Comparison of ENCODE assay signal across 8 cellular contexts in genomic region chr15:48877630-48878595, GRCh38. TPM values are rescaled to one million over a fixed set of nuclear protein-coding genes. Genes with fewer than 3 reads are reported as not detected.
DNase-seq lines count a peak whose midpoint lies in the region; ATAC-seq, FAIRE-seq and TF ChIP-seq lines count a peak whose summit lies in the region.

EID1 (plus strand) TSS chr15:48878134; CDS start chr15:48878177, 43 bp downstream.

- H2BK20ac ChIP-seq in H1 (ENCODE audit: low read length) = no peak within 1 kb of the TSS

- H3K4me2 ChIP-seq in H1 (ENCODE audit: insufficient read depth in 1 of 2, low read depth in 2 of 2, low read length in 2 of 2) = peak within 1 kb of the TSS; percentile 75 to 90

- peaks cover 0 to 23% of the 10 kb centered on the region in 2 experiments; a peak in 3 of 4 replicates for H3K79me2 ChIP-seq in H1 (ENCODE audit: control insufficient read depth in 1 of 2, insufficient read depth in 2 of 2, low read length in 2 of 2)

- peak within 1 kb of the TSS; percentile 94 for H2AFZ ChIP-seq in H1 (ENCODE audit: low read length)

- no peaks in the 10 kb centered on the region for H3K23me2 ChIP-seq in H1 (ENCODE audit: low read depth, low read length)

- WGBS in H1 (ENCODE audit: extremely low coverage in 1 of 2, insufficient coverage in 1 of 2, insufficient read length in 1 of 2, insufficient replicate concordance in 2 of 2, low coverage in 1 of 2, low lambda C conversion rate in 2 of 2, missing lambda C conversion rate in 1 of 2), 2 experiments = 2% methylated on average over 55 of the region's 58 CpGs; no CpG with 5 or more reads in 1 of the 2 experiments

- H3K18ac ChIP-seq in H1 (ENCODE audit: extremely low read depth, low read length) = peak within 1 kb of the TSS; percentile 98

- TF ChIP-seq CTCF in GM20000 (IDR thresholded peaks at IDR 0.05; ENCODE audit: extremely low read depth, missing control alignments) = no peak
- no peak for TF ChIP-seq CTCF in H1 (IDR thresholded peaks at IDR 0.05; ENCODE audit: control extremely low read depth in 1 of 3, insufficient read depth in 1 of 3, low read depth in 1 of 3, low read length in 3 of 3)

- peak within 1 kb of the TSS; percentile 98 for H3K27ac Mint-ChIP-seq in memory B cell

- H3K9me3 Mint-ChIP-seq in memory B cell = no peaks in the 10 kb centered on the region

- H3K4me3 Mint-ChIP-seq in memory B cell = peak within 1 kb of the TSS; percentile 99

- no peaks in the 10 kb centered on the region for H3K27me3 Mint-ChIP-seq in memory B cell

- no peaks in the 10 kb centered on the region for H3K9me3 ChIP-seq in H1 (ENCODE audit: insufficient read depth in 2 of 2, low read depth in 1 of 2, low read length in 1 of 2)

- CTCF ChIA-PET in H1 (lab: Charles Lee; ENCODE audit: partially characterized antibody) = interaction anchor here (0.6 to 2.6 kb wide), 12 partner anchors 13 to 1339 kb away, joined by 3 to 12 read pairs (median 4); no protein-coding TSS in a partner anchor

- peak within 1 kb of the TSS; percentile 96 for H2BK5ac ChIP-seq in H1 (ENCODE audit: low read depth, low read length)

- peak within 1 kb of the TSS; percentile 85 to 97 (median 90) for H3K9ac ChIP-seq in H1 (replicated peaks in 1 of 4; ENCODE audit: extremely low read depth in 1 of 4, low read depth in 3 of 4, low read length in 3 of 4)

- H3K79me1 ChIP-seq in H1 (ENCODE audit: low read depth, low read length) = no peaks in the 10 kb centered on the region

- no peak within 1 kb of the TSS for H4K91ac ChIP-seq in H1 (replicated peaks; ENCODE audit: insufficient read length, low read length)

- no peak within 1 kb of the TSS for H3K23ac ChIP-seq in H1 (ENCODE audit: insufficient read length)

- peak within 1 kb of the TSS; percentile 53; the same call in 1 of the 2 replicates for H2BK12ac ChIP-seq in H1 (ENCODE audit: low read depth, low read length)

- POLR2A ChIA-PET in H1 (lab: Charles Lee; ENCODE audit: partially characterized antibody) = interaction anchor here (0.8 to 2.0 kb wide), 12 partner anchors 10 to 1267 kb away, joined by 3 to 15 read pairs (median 4); partner anchors contain the start of genes CEP152 and SHC4

- H3K36me3 ChIP-seq in H1 (ENCODE audit: control insufficient read depth in 2 of 4, insufficient read depth in 4 of 4, low read length in 3 of 4) = no peaks in the 10 kb centered on the region; a peak in 1 of 8 replicates

- 0 out of 7 replicates have a peak, but pooled peaks cover 0 to 4% (median 0%) of the 10 kb centered on the region in 4 experiments for H3K4me1 ChIP-seq in H1 (replicated peaks in 1 of 4; ENCODE audit: control insufficient read depth in 3 of 4, insufficient read depth in 4 of 4, low read length in 3 of 4)

- H2BK15ac ChIP-seq in H1 (ENCODE audit: low read length) = no peak within 1 kb of the TSS; the same call in 1 of the 2 replicates

- H2BK120ac ChIP-seq in H1 (replicated peaks; ENCODE audit: low read depth, low read length) = no peak within 1 kb of the TSS

- FAIRE-seq in H1 (lab: Jason Lieb, UNC) = peak; percentile 74

- ATAC-seq in memory B cell (ENCODE audit: low read depth) = peak; percentile 95

- peak; percentile 46 to 91 for TF ChIP-seq POLR2A in H1 (IDR thresholded peaks at IDR 0.05; ENCODE audit: control extremely low read depth in 1 of 2, low read depth in 2 of 2, low read length in 2 of 2)

- peak within 1 kb of the TSS; percentile 98 for H4K5ac ChIP-seq in H1 (ENCODE audit: insufficient read length, low read depth, low read length)

- H3K27me3 ChIP-seq in H1 (replicated peaks in 1 of 4; ENCODE audit: control insufficient read depth in 3 of 4, extremely low read depth in 1 of 4, insufficient read depth in 3 of 4, low read length in 3 of 4) = no peaks in the 10 kb centered on the region

- H4K8ac ChIP-seq in H1 (ENCODE audit: extremely low read depth, insufficient read depth, low read length) = peak within 1 kb of the TSS; percentile 97

- peaks cover 18% of the 10 kb centered on the region for H3K4me1 Mint-ChIP-seq in memory B cell

- TF ChIP-seq EP300 in H1 (IDR thresholded peaks at IDR 0.05; ENCODE audit: borderline replicate concordance in 1 of 2, low read depth in 2 of 2, low read length in 2 of 2) = no peak

- H4K20me1 ChIP-seq in H1 (replicated peaks in 1 of 2; ENCODE audit: control insufficient read depth in 1 of 2, insufficient read depth in 2 of 2, low read length in 2 of 2) = no peaks in the 10 kb centered on the region

- no peak within 1 kb of the TSS for H3K4ac ChIP-seq in H1 (replicated peaks; ENCODE audit: insufficient read length, low read depth, low read length)

- H2AK5ac ChIP-seq in H1 (ENCODE audit: low read depth, low read length) = no peak within 1 kb of the TSS

- peak within 1 kb of the TSS; percentile 95 for H3K14ac ChIP-seq in H1 (ENCODE audit: insufficient read length)

- peaks cover 6% of the 10 kb centered on the region for H3K36me3 Mint-ChIP-seq in memory B cell

- DNase-seq in CMK (ENCODE audit: low read depth) (peak; percentile 88), GM20000 (ENCODE audit: low spot score) (peak; percentile 86), HT-29 (ENCODE audit: low spot score) (peak; percentile 96), NOMO-1 (lab: John Stamatoyannopoulos, UW; ENCODE audit: unreplicated experiment in 2 of 2) (peak; percentile 88 to 93), H1 (ENCODE audit: low read depth in 1 of 2, low spot score in 2 of 2) (peak; percentile 76 to 91), memory B cell (ENCODE audit: low spot score in 2 of 2) (peak; percentile 83 to 87)
- peak; percentile 83 to 84 for DNase-seq in activated CD8-positive, alpha-beta memory T cell treated with anti-CD3 and anti-CD28 coated beads for 4 hours (ENCODE audit: low read depth in 2 of 2)
- DNase-seq in stimulated activated CD8-positive, alpha-beta memory T cell treated with anti-CD3 and anti-CD28 coated beads, Interleukin-12 subunit alpha, Interleukin-12 subunit beta, amount 100 ng/mL, for 4 hours (ENCODE audit: low read depth) = peak; percentile 86

- peak within 1 kb of the TSS; percentile 67 for H3K56ac ChIP-seq in H1 (replicated peaks; ENCODE audit: insufficient read length, low read depth, low read length)

- H3K4me3 ChIP-seq in H1 (ENCODE audit: extremely low read depth in 1 of 4, insufficient read depth in 2 of 4, low read depth in 3 of 4, low read length in 4 of 4) = peak within 1 kb of the TSS; percentile 74 to 93 (median 82)

- peak within 1 kb of the TSS; percentile 90 for H3K27ac ChIP-seq in H1 (ENCODE audit: low read depth, low read length)

- no peak for TF ChIP-seq RAD21 in H1 (IDR thresholded peaks at IDR 0.05 in 1 of 2, conservative IDR thresholded peaks at IDR 0.05 in 1 of 2; ENCODE audit: low read depth in 2 of 2, low read length in 2 of 2)

TF ChIP-seq in H1, 55 proteins besides CTCF, POLR2A, EP300 and RAD21 (continues in another document):
- TF ChIP-seq TAF1 (IDR thresholded peaks at IDR 0.05; ENCODE audit: low read depth, low read length) = peak; percentile 85
- peak; percentile 56; the same call in 1 of the 2 replicates for TF ChIP-seq SRF (IDR thresholded peaks at IDR 0.05; ENCODE audit: low read depth, low read length)
- TF ChIP-seq CHD1 (IDR thresholded peaks at IDR 0.05; ENCODE audit: low read depth, low read length) = no peak
- TF ChIP-seq NANOG (IDR thresholded peaks at IDR 0.05; ENCODE audit: insufficient read depth, low read depth, low read length, poor library complexity, severe bottlenecking) = no peak
- no peak for TF ChIP-seq SAP30 (IDR thresholded peaks at IDR 0.05; ENCODE audit: insufficient read depth, insufficient replicate concordance, low read length)
- TF ChIP-seq, protein P1, sequence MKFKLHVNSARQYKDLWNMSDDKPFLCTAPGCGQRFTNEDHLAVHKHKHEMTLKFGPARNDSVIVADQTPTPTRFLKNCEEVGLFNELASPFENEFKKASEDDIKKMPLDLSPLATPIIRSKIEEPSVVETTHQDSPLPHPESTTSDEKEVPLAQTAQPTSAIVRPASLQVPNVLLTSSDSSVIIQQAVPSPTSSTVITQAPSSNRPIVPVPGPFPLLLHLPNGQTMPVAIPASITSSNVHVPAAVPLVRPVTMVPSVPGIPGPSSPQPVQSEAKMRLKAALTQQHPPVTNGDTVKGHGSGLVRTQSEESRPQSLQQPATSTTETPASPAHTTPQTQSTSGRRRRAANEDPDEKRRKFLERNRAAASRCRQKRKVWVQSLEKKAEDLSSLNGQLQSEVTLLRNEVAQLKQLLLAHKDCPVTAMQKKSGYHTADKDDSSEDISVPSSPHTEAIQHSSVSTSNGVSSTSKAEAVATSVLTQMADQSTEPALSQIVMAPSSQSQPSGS (IDR thresholded peaks at IDR 0.05; ENCODE audit: low read length) = no peak; the same call in 1 of the 2 replicates
- TF ChIP-seq JUN (IDR thresholded peaks at IDR 0.05; ENCODE audit: low read depth, low read length) = no peak
- no peak for TF ChIP-seq ATF3 (IDR thresholded peaks at IDR 0.05; ENCODE audit: insufficient read depth, low read depth, low read length)
- TF ChIP-seq YY1 (IDR thresholded peaks at IDR 0.05; ENCODE audit: low read depth, low read length) = peak; percentile 91
- no peak for TF ChIP-seq SP2 (IDR thresholded peaks at IDR 0.05; ENCODE audit: low read length)
- peak; percentile 92 for TF ChIP-seq KDM4A (IDR thresholded peaks at IDR 0.05; ENCODE audit: low read depth, low read length, severe bottlenecking)
- no peak for TF ChIP-seq FOSL1 (IDR thresholded peaks at IDR 0.05; ENCODE audit: insufficient read depth, low read depth, low read length)
- TF ChIP-seq CHD2 (IDR thresholded peaks at IDR 0.05; ENCODE audit: low read length) = no peak
- TF ChIP-seq CEBPB (IDR thresholded peaks at IDR 0.05; ENCODE audit: low read depth, low read length) = peak; percentile 100
- TF ChIP-seq GABPA (IDR thresholded peaks at IDR 0.05; ENCODE audit: borderline replicate concordance, insufficient read depth, low read length) = no peak
- no peak for TF ChIP-seq SIX5 (IDR thresholded peaks at IDR 0.05; ENCODE audit: low read depth, low read length)
- no peak for TF ChIP-seq POU5F1 (IDR thresholded peaks at IDR 0.05; ENCODE audit: low read depth, low read length)

RNA-seq across cellular contexts. Expression of gene EID1, which starts in this region (rescaled TPM):
- 74.0 and 76.7 TPM in 2 replicates for total RNA-seq in HT-29 (2014; rRNA removed; shearing (Covaris generic))
- total RNA-seq in H1 (2021; fragmentation: NEBNext Ultra II Directional; extraction: Animal tissue kit (Norgen Biotek cat#: 25700)) = 110 and 135 TPM in 2 replicates
- 89.0 and 101 TPM in 2 replicates for polyA plus RNA-seq in H1 (2011; rRNA removed)
- polyA plus RNA-seq in H1 (2011; cell fraction: cytosol; rRNA removed) = 203 TPM
- polyA plus RNA-seq in H1 (2011; cell fraction: nucleus; rRNA removed) = 66.3 TPM
- 111 to 130 TPM (median 118 TPM) in 4 replicates for polyA plus RNA-seq in H1 (2012, experiment 1 of 2)
- polyA plus RNA-seq in H1 (2012, experiment 2 of 2) = 16.5 TPM
- 138 TPM for polyA plus RNA-seq in H1 (2013, experiment 1 of 2)
- 114 TPM for polyA plus RNA-seq in H1 (2013, experiment 2 of 2)
- polyA minus RNA-seq in H1 (2011; rRNA and poly(A)+ RNA removed) = 21.0 and 24.0 TPM in 2 replicates
- 51.6 TPM for polyA minus RNA-seq in H1 (2011; cell fraction: cytosol; rRNA and poly(A)+ RNA removed)
- 38.6 TPM for polyA minus RNA-seq in H1 (2011; cell fraction: nucleus; rRNA and poly(A)+ RNA removed)

Comparison
In these comparisons a context has a peak if more than half of its experiments do, and no peak if none do; other contexts are left out.
1. Peak in every context shown above with its lines: DNase-seq, ATAC-seq, H3K4me3 ChIP-seq and H3K27ac ChIP-seq.